ENCODE assay signal across 27 cellular contexts in genomic region chr15:91414124-91414523, GRCh38.
"Had no signal": no experiment of that assay in that cellular context is flagged by ENCODE, and none has a peak within 500 bp of the region (broad histone marks: within the 10 kb centered on the region; RNA-seq: fewer than 3 reads in every experiment).

No MANE protein-coding gene starts in this region.

- FAIRE-seq: urothelium cell line had no signal

- ATAC-seq: stimulated activated effector memory CD8-positive, alpha-beta T cell treated with anti-CD3 and anti-CD28 coated beads, Interleukin-12 subunit alpha, Interleukin-12 subunit beta, amount 100 ng/mL, for 72 hours; stimulated activated memory B cell treated with anti-CD40 and anti-IgM and Interleukin-4, amounts not matched to agents 10 μg/mL and 1 μg/mL and 100 μg/mL, for 72 hours; stimulated activated naive B cell treated with anti-CD40 and anti-IgM and Interleukin-4, amounts not matched to agents 10 μg/mL and 1 μg/mL and 100 μg/mL, for 72 hours; stimulated activated naive CD8-positive, alpha-beta T cell treated with anti-CD3 and anti-CD28 coated beads, Interleukin-15, amount 100 ng/mL, for 72 hours; stimulated activated naive CD8-positive, alpha-beta T cell treated with anti-CD3 and anti-CD28 coated beads, Interleukin-15, Interleukin-2, amounts not matched to agents 100 U/mL and 50 U/mL, for 24 hours; upper lobe of right lung had no signal

- H3K9me3 ChIP-seq: stomach, suprapubic skin, testis, thoracic aorta, thyroid gland, tibial artery, transverse colon, upper lobe of left lung, upper lobe of right lung, uterus, vagina had no signal

- H3K36me3 ChIP-seq: stomach, suprapubic skin, thoracic aorta, thyroid gland, tibial artery, tibial nerve, transverse colon, upper lobe of left lung, upper lobe of right lung, uterus, vagina had no signal

- H3K27me3 ChIP-seq: stomach, suprapubic skin, testis, thyroid gland, tibial artery, tibial nerve, transverse colon, upper lobe of left lung, upper lobe of right lung, uterus, vagina had no signal

- H3K27ac ChIP-seq: stomach, suprapubic skin, testis, thoracic aorta, thyroid gland, tibial artery, tibial nerve, transverse colon, upper lobe of left lung, upper lobe of right lung, uterus, vagina had no signal

- H3K4me3 ChIP-seq: stomach, suprapubic skin, testis, thoracic aorta, thyroid gland, tibial artery, tibial nerve, transverse colon, upper lobe of left lung, upper lobe of right lung, uterus, vagina had no signal

- H3K4me1 ChIP-seq: testis, thyroid gland, tibial nerve, upper lobe of right lung, vagina had no signal

- DNase-seq: stimulated activated CD4-positive, alpha-beta T cell treated with anti-CD3 and anti-CD28 coated beads, Interleukin-2, amount 100 ng/mL, for 48 hours; stimulated activated CD4-positive, alpha-beta T cell treated with anti-CD3 and anti-CD28 coated beads, Interleukin-4, amount 100 ng/mL, for 1 hour; stimulated activated CD4-positive, alpha-beta T cell treated with anti-CD3 and anti-CD28 coated beads, Interleukin-4, amount 100 ng/mL, for 24 hours; stimulated activated CD4-positive, alpha-beta T cell treated with anti-CD3 and anti-CD28 coated beads, Interleukin-4, amount 100 ng/mL, for 4 hours; stimulated activated CD8-positive, alpha-beta memory T cell treated with anti-CD3 and anti-CD28 coated beads, Interleukin-4, amount 100 ng/mL, for 48 hours; stimulated activated naive B cell treated with anti-CD40 and anti-IgM and Interleukin-4, amounts not matched to agents 10 μg/mL and 1 μg/mL and 100 μg/mL, for 72 hours; stimulated activated naive CD4-positive, alpha-beta T cell; stimulated activated naive CD4-positive, alpha-beta T cell treated with Interleukin-2 at 50 U/mL for 16 hours; stimulated activated naive CD8-positive, alpha-beta T cell treated with anti-CD3 and anti-CD28 coated beads, Interleukin-15, amount 100 ng/mL, for 72 hours; stimulated activated naive CD8-positive, alpha-beta T cell treated with anti-CD3 and anti-CD28 coated beads, Interleukin-15, Interleukin-2, amounts not matched to agents 100 U/mL and 50 U/mL, for 24 hours; stomach; substantia nigra; testis; thyroid gland; tibial artery; transverse colon; trophoblast cell; upper lobe of left lung; upper lobe of right lung; uterus had no signal
